8 cellular contexts compared by ENCODE assay signal in genomic region chr13:79392882-79393563, GRCh38. TPM values are rescaled to one million over a fixed set of nuclear protein-coding genes. Genes with fewer than 3 reads are reported as not detected.
DNase-seq lines count a peak whose midpoint lies in the region; ATAC-seq, FAIRE-seq and TF ChIP-seq lines count a peak whose summit lies in the region.
"Had no signal": no experiment of that assay in that cellular context is flagged by ENCODE, and none has a peak within 500 bp of the region (broad histone marks: within the 10 kb centered on the region; RNA-seq: fewer than 3 reads in every experiment).

No MANE protein-coding gene starts in this region.

- H4K20me1 ChIP-seq in astrocyte (ENCODE audit: insufficient read depth, low read length) = peaks cover 57% of the 10 kb centered on the region

- peaks cover 4% of the 10 kb centered on the region for H3K9me3 Mint-ChIP-seq in astrocyte (ENCODE audit: unreplicated experiment)

- DNase-seq in GM04503 (ENCODE audit: low read depth) (peak; percentile 11), Kasumi-1 (lab: John Stamatoyannopoulos, UW) (peak; percentile 17 to 52), astrocyte (ENCODE audit: low read depth) (peak; percentile 92), psoas muscle (no peak), LoVo (ENCODE audit: low spot score) (no peak), caudate nucleus (lab: John Stamatoyannopoulos, UW) (no peak)

- H3K9me3 ChIP-seq in astrocyte (ENCODE audit: insufficient read depth, low read depth, low read length) (no peaks in the 10 kb centered on the region), psoas muscle (no peaks in the 10 kb centered on the region)

- intact Hi-C loops in psoas muscle (cut with DNase I) = no loop called here

- H3K27me3 ChIP-seq in astrocyte (ENCODE audit: insufficient read depth, low read length) (no peaks in the 10 kb centered on the region), psoas muscle (ENCODE audit: insufficient read depth in 3 of 3, low read length in 2 of 3) (no peaks in the 10 kb centered on the region)
- H3K27me3 ChIP-seq: SJSA1 had no signal

- H2AFZ ChIP-seq in astrocyte (ENCODE audit: low read depth, low read length) = no peak overlapping the region

- H3K36me3 ChIP-seq in astrocyte (ENCODE audit: insufficient read depth, low read length) = peaks cover 2% of the 10 kb centered on the region
- peaks cover 0 to 15% of the 10 kb centered on the region in 2 donors for H3K36me3 ChIP-seq in psoas muscle (ENCODE audit: insufficient read depth in 1 of 2, low read depth in 1 of 2)

- H3K4me3 ChIP-seq in astrocyte (ENCODE audit: insufficient read depth, low read depth, low read length) = no peak overlapping the region
- H3K4me3 ChIP-seq in psoas muscle = no peak overlapping the region
- H3K4me3 ChIP-seq: SJSA1 had no signal

- peaks cover 11% of the 10 kb centered on the region for H3K4me1 ChIP-seq in astrocyte (ENCODE audit: insufficient read depth, low read length)
- peaks cover 14% of the 10 kb centered on the region for H3K4me1 ChIP-seq in psoas muscle

- peaks cover 12% of the 10 kb centered on the region for H3K4me1 Mint-ChIP-seq in astrocyte (ENCODE audit: low read depth, unreplicated experiment)

- ATAC-seq in GM21529 (IDR thresholded peaks at IDR 0.05; ENCODE audit: unreplicated experiment) = peak; percentile 59
- peak in 2 of 4 donors; percentile 36 to 49 for ATAC-seq in psoas muscle

- FAIRE-seq in astrocyte (lab: Jason Lieb, UNC) = no peak

- H3K27me3 Mint-ChIP-seq in astrocyte (ENCODE audit: low read depth, unreplicated experiment) = no peaks in the 10 kb centered on the region

- H3K79me2 ChIP-seq in astrocyte (ENCODE audit: insufficient read depth, low read length) = peaks cover 93% of the 10 kb centered on the region

- H3K4me3 Mint-ChIP-seq in astrocyte (ENCODE audit: unreplicated experiment) = no peak overlapping the region

- H3K36me3 Mint-ChIP-seq in astrocyte (ENCODE audit: low read depth, unreplicated experiment) = peaks cover 19% of the 10 kb centered on the region

- peak overlapping the region; percentile 49 for H3K4me2 ChIP-seq in astrocyte (ENCODE audit: low read length)

- TF ChIP-seq CTCF in astrocyte (IDR thresholded peaks at IDR 0.05; ENCODE audit: insufficient read depth, low read depth, low read length) = no peak
- TF ChIP-seq CTCF in psoas muscle (IDR thresholded peaks at IDR 0.05) = no peak

- 89 to 91% (median 90%) methylated on average over 6 of the region's 6 CpGs for WGBS in psoas muscle, 3 donors

- H3K27ac Mint-ChIP-seq in astrocyte (ENCODE audit: unreplicated experiment) = peak overlapping the region; percentile 60

- H3K9ac ChIP-seq in astrocyte (ENCODE audit: low read length) = no peak overlapping the region

- H3K27ac ChIP-seq in astrocyte (ENCODE audit: low read depth, low read length) (no peak overlapping the region), psoas muscle (peak overlapping the region; percentile 36), caudate nucleus (ENCODE audit: low read depth, low read length) (no peak overlapping the region)
- H3K27ac ChIP-seq: SJSA1 had no signal

RNA-seq across cellular contexts. Expression of gene RBM26, which starts 13.0 kb away (rescaled TPM):
- 38.5 and 42.6 TPM in 2 replicates for total RNA-seq in astrocyte
- total RNA-seq in psoas muscle = 10 to 100 TPM; 21.4 to 36.5 (median 25.6) TPM
- 10 to 100 TPM in 2 of 3 donors, 1 to 10 TPM in 1; 9.6 to 23.7 (median 17.0) TPM for polyA plus RNA-seq in psoas muscle

Comparison
In these comparisons a context has a peak if more than half of its experiments do, and no peak if none do; other contexts are left out.
1. DNase-seq: peak in GM04503 (single experiment), Kasumi-1 (2 of 2) and astrocyte (single experiment); none in psoas muscle (0 of 2), LoVo (single experiment) and caudate nucleus (0 of 61).